Comparison of ENCODE assay signal across 8 cellular contexts in genomic region chr12:93677195-93678064, GRCh38. TPM values are rescaled to one million over a fixed set of nuclear protein-coding genes. Genes with fewer than 3 reads are reported as not detected.
DNase-seq lines count a peak whose midpoint lies in the region; ATAC-seq and TF ChIP-seq lines count a peak whose summit lies in the region.

Gene CRADD (plus strand): TSS chr12:93677375.

- CTCF ChIA-PET in activated B cell treated with CpG ODN at 0.5 μM for 24 hours (lab: Charles Lee) = interaction anchor here (0.9 to 1.3 kb wide), 2 partner anchors 108 to 424 kb away, joined by 3 to 7 read pairs; no protein-coding TSS in a partner anchor

- POLR2A ChIA-PET in activated B cell treated with CpG ODN at 0.5 μM for 24 hours (lab: Charles Lee) = interaction anchor here (0.5 to 1.5 kb wide), 14 partner anchors 28 to 1796 kb away, joined by 3 to 9 read pairs (median 5); partner anchors contain the start of genes NDUFA12 and SOCS2

- H3K27ac ChIP-seq in caudate nucleus (ENCODE audit: low read depth, low read length) = peak within 1 kb of the TSS; percentile 96

- intact Hi-C loops in activated B cell treated with CpG ODN at 0.5 μM for 24 hours (cut with micrococcal nuclease) = loop anchor here (1.0 to 10.0 kb wide), 17 partner anchors 24 to 1870 kb away; partner anchors contain the start of genes CEP83, EEA1, FGD6 and METAP2

- ATAC-seq in GM18909 (IDR thresholded peaks at IDR 0.05; ENCODE audit: poor library complexity, unreplicated experiment) (peak; percentile 94), HG03175 (IDR thresholded peaks at IDR 0.05; ENCODE audit: unreplicated experiment) (peak; percentile 93), activated B cell treated with CpG ODN at 0.5 μM for 24 hours (ENCODE audit: low read depth) (peak; percentile 94)

- H3K4me1 Mint-ChIP-seq in activated B cell treated with CpG ODN at 0.5 μM for 24 hours (peaks cover 23% of the 10 kb centered on the region), immature natural killer cell (peaks cover 43 to 47% of the 10 kb centered on the region in 2 donors)

- no peaks in the 10 kb centered on the region for H3K9me3 Mint-ChIP-seq in activated B cell treated with CpG ODN at 0.5 μM for 24 hours
- no peaks in the 10 kb centered on the region for H3K9me3 Mint-ChIP-seq in immature natural killer cell

- H3K27ac Mint-ChIP-seq in activated B cell treated with CpG ODN at 0.5 μM for 24 hours (peak within 1 kb of the TSS; percentile 100), immature natural killer cell (peak within 1 kb of the TSS; percentile 99 to 100 (median 100))

- TF ChIP-seq CTCF in activated B cell treated with CpG ODN at 0.5 μM for 24 hours (IDR thresholded peaks at IDR 0.05) = no peak

- H3K27me3 Mint-ChIP-seq in activated B cell treated with CpG ODN at 0.5 μM for 24 hours = peaks cover 12% of the 10 kb centered on the region
- peaks cover 4 to 16% (median 10%) of the 10 kb centered on the region in 3 donors for H3K27me3 Mint-ChIP-seq in immature natural killer cell (ENCODE audit: low read depth in 3 of 3)

- DNase-seq in AG08395 (ENCODE audit: low spot score) = peak; percentile 85
- DNase-seq in NCI-H226 = peak; percentile 91
- DNase-seq in activated B cell treated with CpG ODN at 0.5 μM for 24 hours = peak; percentile 72
- DNase-seq in caudate nucleus (lab: John Stamatoyannopoulos, UW) = peak in 59 of 61 donors; percentile 40 to 94 (median 80)
- DNase-seq in immature natural killer cell = peak; percentile 95
- DNase-seq in smooth muscle cell of the brain vasculature (ENCODE audit: low read depth, low spot score) = peak; percentile 92

- H3K4me3 Mint-ChIP-seq in activated B cell treated with CpG ODN at 0.5 μM for 24 hours (peak within 1 kb of the TSS; percentile 99), immature natural killer cell (peak within 1 kb of the TSS; percentile 94 to 99 (median 99))

- peaks cover 14% of the 10 kb centered on the region for H3K36me3 Mint-ChIP-seq in activated B cell treated with CpG ODN at 0.5 μM for 24 hours (ENCODE audit: low read depth)
- peaks cover 5 to 12% (median 8%) of the 10 kb centered on the region in 3 donors for H3K36me3 Mint-ChIP-seq in immature natural killer cell

RNA-seq across cellular contexts. Expression of gene CRADD, which starts in this region (rescaled TPM):
- 10.3 and 15.3 TPM in 2 replicates for total RNA-seq in activated B cell treated with CpG ODN at 0.5 μM for 24 hours
- 10 to 100 TPM; 24.2 to 30.1 (median 25.8) TPM for polyA plus RNA-seq in immature natural killer cell

Comparison
In these comparisons a context has a peak if more than half of its experiments do, and no peak if none do; other contexts are left out.
1. Peak in every context shown above with its lines: DNase-seq, ATAC-seq and H3K27ac ChIP-seq.